ENCODE assay signal across 18 cellular contexts in genomic region chr2:72389447-72389846, GRCh38.
A peak's percentile ranks its signal among the peaks of the same experiment; 100 is the strongest.
DNase-seq lines count a peak whose midpoint lies in the region; ATAC-seq, FAIRE-seq and TF ChIP-seq lines count a peak whose summit lies in the region.
"Had no signal": no experiment of that assay in that cellular context is flagged by ENCODE, and none has a peak within 500 bp of the region (broad histone marks: within the 10 kb centered on the region; RNA-seq: fewer than 3 reads in every experiment).

No MANE protein-coding gene starts in this region.

- TF ChIP-seq CTCF in HepG2 (CRISPR knock-in tag; IDR thresholded peaks at IDR 0.05) (no peak), right lobe of liver (IDR thresholded peaks at IDR 0.05) (no peak), K562 (IDR thresholded peaks at IDR 0.05 in 2 of 3, conservative IDR thresholded peaks at IDR 0.05 in 1 of 3; ENCODE audit: insufficient read depth in 2 of 3, low read depth in 1 of 3, low read length in 3 of 3) (no peak), pancreas (IDR thresholded peaks at IDR 0.05) (no peak)

- intact Hi-C loops in HepG2 (cut with micrococcal nuclease; ENCODE audit: unreplicated experiment), result no loop called here
- intact Hi-C loops in right lobe of liver (cut with DNase I), result no loop called here
- intact Hi-C loops in K562 (cut with micrococcal nuclease), result no loop called here
- intact Hi-C loops in pancreas (cut with DNase I), result no loop called here
- intact Hi-C loops in head of caudate nucleus (cut with DNase I), result no loop called here

- no peak overlapping the region for H3K27ac ChIP-seq in HepG2 (ENCODE audit: extremely low read length, insufficient read depth, low read length)
- no peak overlapping the region for H3K27ac ChIP-seq in right lobe of liver
- H3K27ac ChIP-seq in K562 (ENCODE audit: extremely low read depth, low read depth, low read length), result no peak overlapping the region
- no peak overlapping the region for H3K27ac ChIP-seq in pancreas
- H3K27ac ChIP-seq: 22Rv1 had no signal

- no peak for TF ChIP-seq POLR2A in HepG2 (IDR thresholded peaks at IDR 0.05; ENCODE audit: insufficient read depth in 1 of 2, low read depth in 2 of 2, low read length in 2 of 2)
- TF ChIP-seq POLR2A in right lobe of liver (IDR thresholded peaks at IDR 0.05), result no peak
- TF ChIP-seq POLR2A in K562 (conservative IDR thresholded peaks at IDR 0.05), result no peak

- FAIRE-seq in HepG2 (lab: Jason Lieb, UNC) (no peak), K562 (lab: Jason Lieb, UNC) (no peak), pancreas (lab: Jason Lieb, UNC) (peak; percentile 5)
- FAIRE-seq: GM12892, H54 had no signal

- no peak for TF ChIP-seq RAD21 in HepG2 (CRISPR knock-in tag; IDR thresholded peaks at IDR 0.05)
- TF ChIP-seq RAD21 in K562 (CRISPR knock-in tag; conservative IDR thresholded peaks at IDR 0.05 in 1 of 2, IDR thresholded peaks at IDR 0.05 in 1 of 2), result no peak

- H3K79me2 ChIP-seq in HepG2 (ENCODE audit: insufficient read depth, low read length), result no peaks in the 10 kb centered on the region
- H3K79me2 ChIP-seq in K562 (ENCODE audit: control insufficient read depth, insufficient read depth, low read length), result no peaks in the 10 kb centered on the region

- DNase-seq in HepG2 (ENCODE audit: low spot score) (no peak), right lobe of liver (no peak), K562 (ENCODE audit: extremely low read depth in 1 of 4, low spot score in 3 of 4) (no peak), pancreas (no peak), head of caudate nucleus (no peak)
- DNase-seq: C1 segment of cervical spinal cord; Calu3; CD4-positive, alpha-beta memory T cell; COR-L47; DMS53; DMS79 treated with DMSO at 0.1 percent for 48 hours; GOT3; HFFc6 had no signal

- CTCF ChIA-PET in HepG2 (lab: Yijun Ruan, JAX; ENCODE audit: low intra/inter-chr PET ratio, low total read pairs), result no interaction called here
- CTCF ChIA-PET in K562 (lab: Yijun Ruan, JAX; ENCODE audit: low intra/inter-chr PET ratio), result no interaction called here

- H3K9me1 ChIP-seq in K562 (ENCODE audit: control insufficient read depth, insufficient read depth, low read length), result no peaks in the 10 kb centered on the region

- H3K36me3 ChIP-seq in HepG2 (replicated peaks in 1 of 2; ENCODE audit: control insufficient read depth in 1 of 2, insufficient read depth in 2 of 2, low read length in 2 of 2) (no peaks in the 10 kb centered on the region), right lobe of liver (no peaks in the 10 kb centered on the region), K562 (ENCODE audit: control insufficient read depth, insufficient read depth, low read length) (no peaks in the 10 kb centered on the region), pancreas (no peaks in the 10 kb centered on the region)
- H3K36me3 ChIP-seq: HAP-1 had no signal

- H3K4me1 ChIP-seq in HepG2 (ENCODE audit: insufficient read depth, low read length) (no peaks in the 10 kb centered on the region), right lobe of liver (no peaks in the 10 kb centered on the region), K562 (replicated peaks in 1 of 2; ENCODE audit: control insufficient read depth in 2 of 2, insufficient read depth in 2 of 2, low read length in 2 of 2) (no peaks in the 10 kb centered on the region), pancreas (no peaks in the 10 kb centered on the region)
- H3K4me1 ChIP-seq: HAP-1 had no signal

- H3K4me3 ChIP-seq in HepG2 (replicated peaks in 1 of 3; ENCODE audit: insufficient read depth in 1 of 3, low read depth in 2 of 3, low read length in 3 of 3) (no peak overlapping the region), right lobe of liver (no peak overlapping the region), K562 (no peak overlapping the region), pancreas (no peak overlapping the region)
- H3K4me3 ChIP-seq: HAP-1 had no signal

- no peaks in the 10 kb centered on the region for H4K20me1 ChIP-seq in HepG2 (ENCODE audit: insufficient read depth, low read length)
- no peaks in the 10 kb centered on the region for H4K20me1 ChIP-seq in K562 (replicated peaks; ENCODE audit: control insufficient read depth, insufficient read depth, low read length)

- no TSS peak for BruUV-seq in HepG2 (replicated peaks; lab: Mats Ljungman, UMichigan)
- no TSS peak for BruUV-seq in K562 (replicated peaks; lab: Mats Ljungman, UMichigan)

- no peak overlapping the region for H3K4me2 ChIP-seq in HepG2 (ENCODE audit: low read depth, low read length)
- no peak overlapping the region for H3K4me2 ChIP-seq in K562 (ENCODE audit: insufficient read depth, low read length)

- ATAC-seq in HepG2 (no peak), right lobe of liver (no peak), K562 (no peak), pancreas (no peak), HG02970 (IDR thresholded peaks at IDR 0.05; ENCODE audit: low FRiP score, unreplicated experiment) (no peak)

- 39% methylated on average over 2 of the region's 2 CpGs for WGBS in HepG2 (ENCODE audit: low lambda C conversion rate)
- 90% methylated on average over 2 of the region's 2 CpGs for WGBS in right lobe of liver (ENCODE audit: insufficient coverage, low coverage, low lambda C conversion rate, missing lambda C conversion rate)
- WGBS in K562 (ENCODE audit: insufficient coverage, low coverage, missing lambda C conversion rate), result 0% methylated on average over 2 of the region's 2 CpGs
- WGBS in pancreas, 2 donors, result 94% methylated on average over 2 of the region's 2 CpGs

- no peaks in the 10 kb centered on the region for H3K27me3 ChIP-seq in HepG2 (ENCODE audit: control insufficient read depth in 1 of 2, insufficient read depth in 2 of 2, low read length in 2 of 2)
- H3K27me3 ChIP-seq in right lobe of liver, result no peaks in the 10 kb centered on the region
- H3K27me3 ChIP-seq in K562 (ENCODE audit: control insufficient read depth in 2 of 2, insufficient read depth in 2 of 2, low read length in 2 of 2), result no peaks in the 10 kb centered on the region
- no peaks in the 10 kb centered on the region for H3K27me3 ChIP-seq in pancreas

- H3K9me3 ChIP-seq in HepG2 (ENCODE audit: low read length) (peaks cover 20% of the 10 kb centered on the region), right lobe of liver (no peaks in the 10 kb centered on the region), K562 (replicated peaks; ENCODE audit: control insufficient read depth, insufficient read depth, low read depth, low read length) (peaks cover 4% of the 10 kb centered on the region; the same call in 1 of the 2 replicates), pancreas (no peaks in the 10 kb centered on the region)

- H2AFZ ChIP-seq in HepG2 (ENCODE audit: low read length) (no peak overlapping the region), K562 (ENCODE audit: low read depth, low read length) (no peak overlapping the region)

- in situ Hi-C loops in HepG2 (cut with HindIII; ENCODE audit: extremely low pct_ligation_motif_present, low pct_unique_long_range_greater_than_20kb), result no loop called here
- in situ Hi-C loops in K562 (cut with MboI), result no loop called here

- H3K9ac ChIP-seq in HepG2 (ENCODE audit: insufficient read depth, low read depth, low read length), result no peak overlapping the region
- no peak overlapping the region for H3K9ac ChIP-seq in K562 (ENCODE audit: insufficient read depth in 1 of 2, low read depth in 2 of 2, low read length in 2 of 2)

- POLR2A ChIA-PET in HepG2 (lab: Yijun Ruan, JAX), result no interaction called here
- POLR2A ChIA-PET in K562 (lab: Yijun Ruan, JAX), result no interaction called here

- no peak for TF ChIP-seq EP300 in HepG2 (IDR thresholded peaks at IDR 0.05; ENCODE audit: low read depth in 2 of 2, low read length in 2 of 2)
- TF ChIP-seq EP300 in HepG2 (CRISPR knock-in tag; IDR thresholded peaks at IDR 0.05; ENCODE audit: borderline replicate concordance), result no peak
- no peak for TF ChIP-seq EP300 in K562 (IDR thresholded peaks at IDR 0.05; ENCODE audit: low read length)

TF ChIP-seq in HepG2, 621 proteins besides CTCF, POLR2A, EP300 and RAD21 (continues in another document):
- no peak for TF ChIP-seq THRA (CRISPR knock-in tag; IDR thresholded peaks at IDR 0.05; ENCODE audit: borderline replicate concordance)
- peak; percentile 58; the same call in 1 of the 2 replicates for TF ChIP-seq MAFF (IDR thresholded peaks at IDR 0.05; ENCODE audit: low read depth, low read length)
- TF ChIP-seq ZNF607 (CRISPR knock-in tag; IDR thresholded peaks at IDR 0.05; ENCODE audit: borderline replicate concordance), result no peak
- no peak for TF ChIP-seq MATR3 (CRISPR knock-in tag; IDR thresholded peaks at IDR 0.05)

TF ChIP-seq in K562, 482 proteins besides CTCF, POLR2A, EP300 and RAD21:
- no peak for TF ChIP-seq TAF15 (IDR thresholded peaks at IDR 0.05; ENCODE audit: low read depth, low read length)
- TF ChIP-seq C11orf30 (IDR thresholded peaks at IDR 0.05; ENCODE audit: low read depth), result peak; percentile 31; the same call in 1 of the 2 replicates
- no peak for TF ChIP-seq MCM7 (IDR thresholded peaks at IDR 0.05)
- TF ChIP-seq TFAM (CRISPR knock-in tag; conservative IDR thresholded peaks at IDR 0.05), result no peak
- no peak for TF ChIP-seq TSHZ1 (CRISPR knock-in tag; IDR thresholded peaks at IDR 0.05)
- peak; percentile 53 for TF ChIP-seq ZNF316 (IDR thresholded peaks at IDR 0.05)

Comparison
In these comparisons a context has a peak if more than half of its experiments do, and no peak if none do; other contexts are left out.
1. Of the 241 proteins assayed by ChIP-seq in both HepG2 and K562: peak only in HepG2: MAFF and MAFK; only in K562: none; in both: none; in neither: 239.